ENCODE assay signal across 20 cellular contexts in genomic region chr14:70779667-70780066, GRCh38. TPM values are rescaled to one million over a fixed set of nuclear protein-coding genes. Genes with fewer than 3 reads are reported as not detected.
DNase-seq lines count a peak whose midpoint lies in the region; ATAC-seq and TF ChIP-seq lines count a peak whose summit lies in the region.
"Had no signal": no experiment of that assay in that cellular context is flagged by ENCODE, and none has a peak within 500 bp of the region (broad histone marks: within the 10 kb centered on the region; RNA-seq: fewer than 3 reads in every experiment).

No MANE protein-coding gene starts in this region.

- H3K4me1 ChIP-seq in OCI-LY1 (ENCODE audit: insufficient read depth, low read length, severe bottlenecking) = peaks cover 27% of the 10 kb centered on the region
- peaks cover 5% of the 10 kb centered on the region for H3K4me1 ChIP-seq in psoas muscle
- H3K4me1 ChIP-seq: breast epithelium, SJCRH30, testis had no signal

- peak; percentile 73 to 92 (median 86) for ATAC-seq in psoas muscle
- no peak for ATAC-seq in GM21825 (IDR thresholded peaks at IDR 0.05; ENCODE audit: unreplicated experiment)
- ATAC-seq: activated CD8-positive, alpha-beta T cell treated with anti-CD3 and anti-CD28 coated beads for 36 hours; left colon; PC-3; T-helper 17 cell had no signal

- H3K9ac ChIP-seq in OCI-LY1 (ENCODE audit: low read length) = peak overlapping the region; percentile 37; the same call in 1 of the 2 replicates

- peak overlapping the region; percentile 25 for H3K4me3 ChIP-seq in OCI-LY1 (ENCODE audit: low read depth, low read length, poor library complexity, severe bottlenecking)
- no peak overlapping the region for H3K4me3 ChIP-seq in dorsolateral prefrontal cortex
- H3K4me3 ChIP-seq in psoas muscle = no peak overlapping the region
- H3K4me3 ChIP-seq: breast epithelium, SJCRH30, testis had no signal

- H3K79me2 ChIP-seq in OCI-LY1 (ENCODE audit: insufficient read depth, low read length) = no peaks in the 10 kb centered on the region

- H4K20me1 ChIP-seq in OCI-LY1 (ENCODE audit: insufficient read depth, low read length) = no peaks in the 10 kb centered on the region

- peak overlapping the region; percentile 59 for H3K4me2 ChIP-seq in OCI-LY1 (ENCODE audit: low read length)

- peak overlapping the region; percentile 92 for H3K27ac ChIP-seq in OCI-LY1 (ENCODE audit: low read depth, low read length, poor library complexity, severe bottlenecking)
- H3K27ac ChIP-seq in dorsolateral prefrontal cortex = peak overlapping the region in 45 of 59 donors; percentile 7 to 76 (median 51)
- H3K27ac ChIP-seq in psoas muscle = no peak overlapping the region
- H3K27ac ChIP-seq: breast epithelium, SJCRH30, testis had no signal

- 21 to 50% (median 32%) methylated on average over 4 of the region's 4 CpGs for WGBS in psoas muscle, 3 donors

- no peaks in the 10 kb centered on the region for H3K27me3 ChIP-seq in OCI-LY1 (ENCODE audit: insufficient read depth, low read length)
- peaks cover 0 to under 1% (median 0%) of the 10 kb centered on the region in 45 donors for H3K27me3 ChIP-seq in dorsolateral prefrontal cortex
- no peaks in the 10 kb centered on the region for H3K27me3 ChIP-seq in psoas muscle (ENCODE audit: insufficient read depth in 3 of 3, low read length in 2 of 3)
- H3K27me3 ChIP-seq: breast epithelium, SJCRH30, testis had no signal

- intact Hi-C loops in dorsolateral prefrontal cortex (cut with DNase I) (no loop called here), psoas muscle (cut with DNase I) (no loop called here)

- no peaks in the 10 kb centered on the region for H3F3A ChIP-seq in OCI-LY1 (ENCODE audit: insufficient read depth, low read length)

- DNase-seq in G401 (ENCODE audit: low spot score) = peak; percentile 76
- peak in 1 of 10 donors; percentile 45 for DNase-seq in dorsolateral prefrontal cortex
- peak in 1 of 2 donors; percentile 55 for DNase-seq in psoas muscle
- DNase-seq in inferior parietal cortex (ENCODE audit: extremely low spot score) = no peak
- DNase-seq in putamen (ENCODE audit: low spot score) = no peak
- DNase-seq in HPDE6-E6E7 (ENCODE audit: extremely low spot score) = no peak
- DNase-seq: activated CD8-positive, alpha-beta T cell treated with anti-CD3 and anti-CD28 coated beads for 36 hours; activated gamma-delta T cell treated with Interleukin-2 at 50 U/mL for 16 hours; HCEC 1CT; left colon; NCI-H187; NCI-H2227 treated with DMSO at 0.1 percent for 48 hours; nephron progenitor cell; PC-3; SJCRH30; T-helper 17 cell; testis had no signal

- H3K9me2 ChIP-seq in OCI-LY1 (ENCODE audit: low read depth, low read length) = no peaks in the 10 kb centered on the region

- in situ Hi-C loops in G401 (cut with HindIII; ENCODE audit: low sequenced_read_pairs) = no loop called here

- TF ChIP-seq CTCF in OCI-LY1 (IDR thresholded peaks at IDR 0.05; ENCODE audit: low read length) (no peak), dorsolateral prefrontal cortex (IDR thresholded peaks at IDR 0.05 in 54 of 56, conservative IDR thresholded peaks at IDR 0.05 in 2 of 56; ENCODE audit: low read depth in 1 of 56, partially characterized antibody in 56 of 56) (no peak), psoas muscle (IDR thresholded peaks at IDR 0.05) (no peak)

- H3K36me3 ChIP-seq in OCI-LY1 (ENCODE audit: insufficient read depth, low read length) (no peaks in the 10 kb centered on the region), psoas muscle (ENCODE audit: insufficient read depth in 1 of 2, low read depth in 1 of 2) (no peaks in the 10 kb centered on the region)
- H3K36me3 ChIP-seq: breast epithelium, SJCRH30 had no signal

- no peak overlapping the region for H2AFZ ChIP-seq in OCI-LY1 (ENCODE audit: low read length)

- H3K9me3 ChIP-seq in OCI-LY1 (ENCODE audit: low read length) (no peaks in the 10 kb centered on the region), psoas muscle (no peaks in the 10 kb centered on the region)
- H3K9me3 ChIP-seq: breast epithelium, SJCRH30, testis had no signal

RNA-seq across cellular contexts. Expression of gene MAP3K9, which starts 29.6 kb away (rescaled TPM):
- total RNA-seq in G401 (2014; rRNA removed; shearing (Covaris generic)) = 3.3 and 3.8 TPM in 2 replicates
- total RNA-seq in dorsolateral prefrontal cortex (10 to 100 TPM; 15.0 to 67.8 (median 45.0) TPM), psoas muscle (1 to 10 TPM; 2.1 to 4.3 (median 3.2) TPM)
- 1 to 10 TPM in 2 of 3 donors, under 1 TPM in 1; 0.44 to 1.8 (median 1.1) TPM for polyA plus RNA-seq in psoas muscle
